In genomic region chr20:44135811-44136204, GRCh38 we compare ENCODE assay signal across 21 cellular contexts. TPM values are rescaled to one million over a fixed set of nuclear protein-coding genes. Genes with fewer than 3 reads are reported as not detected.
A peak's percentile ranks its signal among the peaks of the same experiment; 100 is the strongest.
DNase-seq lines count a peak whose midpoint lies in the region; ATAC-seq, FAIRE-seq and TF ChIP-seq lines count a peak whose summit lies in the region.
"Had no signal": no experiment of that assay in that cellular context is flagged by ENCODE, and none has a peak within 500 bp of the region (broad histone marks: within the 10 kb centered on the region; RNA-seq: fewer than 3 reads in every experiment).

No MANE protein-coding gene starts in this region.

- H3K36me3 ChIP-seq in GM12878 (ENCODE audit: control insufficient read depth in 2 of 2, insufficient read depth in 2 of 2, low read length in 1 of 2) (no peaks in the 10 kb centered on the region), transverse colon (no peaks in the 10 kb centered on the region)
- no peaks in the 10 kb centered on the region for H3K36me3 ChIP-seq in naive thymus-derived CD4-positive, alpha-beta T cell (ENCODE audit: control insufficient read depth in 2 of 3, insufficient read depth in 3 of 3, low read length in 3 of 3)
- H3K36me3 ChIP-seq: colonic mucosa, neutrophil, upper lobe of left lung had no signal

- TF ChIP-seq POLR2A in GM12878 (IDR thresholded peaks at IDR 0.05; ENCODE audit: low read depth, low read length) (no peak), transverse colon (IDR thresholded peaks at IDR 0.05) (no peak)

- POLR2A ChIA-PET in activated naive CD8-positive, alpha-beta T cell treated with anti-CD3 and anti-CD28 coated beads, Interleukin-2, amount 10 ng/mL, durations not matched to agents 7 days and 5 days (lab: Charles Lee), result interaction anchor here (0.6 kb wide), 1 partner anchor 82 kb away, joined by 3 read pairs; no protein-coding TSS in a partner anchor
- POLR2A ChIA-PET in GM12878 (lab: Charles Lee), result no interaction called here
- POLR2A ChIA-PET in naive thymus-derived CD4-positive, alpha-beta T cell (lab: Charles Lee), result no interaction called here

- H3K27ac Mint-ChIP-seq in activated naive CD8-positive, alpha-beta T cell treated with anti-CD3 and anti-CD28 coated beads, Interleukin-2, amount 10 ng/mL, durations not matched to agents 7 days and 5 days, result no peak overlapping the region
- no peak overlapping the region for H3K27ac Mint-ChIP-seq in activated naive CD8-positive, alpha-beta T cell treated with anti-CD3 and anti-CD28 coated beads for 36 hours
- peak overlapping the region in 2 of 9 donors; percentile 9 to 27 for H3K27ac Mint-ChIP-seq in naive thymus-derived CD4-positive, alpha-beta T cell
- H3K27ac Mint-ChIP-seq: activated CD4-positive, alpha-beta T cell treated with anti-CD3 and anti-CD28 coated beads, Interleukin-2, amount 10 ng/mL, durations not matched to agents 7 days and 5 days; CD8-positive, alpha-beta memory T cell had no signal

- no peaks in the 10 kb centered on the region for H3K4me1 Mint-ChIP-seq in activated naive CD8-positive, alpha-beta T cell treated with anti-CD3 and anti-CD28 coated beads, Interleukin-2, amount 10 ng/mL, durations not matched to agents 7 days and 5 days
- no peaks in the 10 kb centered on the region for H3K4me1 Mint-ChIP-seq in activated naive CD8-positive, alpha-beta T cell treated with anti-CD3 and anti-CD28 coated beads for 36 hours
- H3K4me1 Mint-ChIP-seq in naive thymus-derived CD4-positive, alpha-beta T cell, result peaks cover 0 to 2% (median 0%) of the 10 kb centered on the region in 7 donors
- H3K4me1 Mint-ChIP-seq: activated CD4-positive, alpha-beta T cell treated with anti-CD3 and anti-CD28 coated beads, Interleukin-2, amount 10 ng/mL, durations not matched to agents 7 days and 5 days; CD8-positive, alpha-beta memory T cell had no signal

- SMC1A ChIA-PET in GM12878 (lab: Charles Lee; ENCODE audit: uncharacterized antibody, unreplicated experiment), result interaction anchor here (1.3 kb wide), 1 partner anchor 54 kb away, joined by 3 read pairs; no protein-coding TSS in a partner anchor

- no peak for DNase-seq in activated naive CD8-positive, alpha-beta T cell treated with anti-CD3 and anti-CD28 coated beads, Interleukin-2, amount 10 ng/mL, durations not matched to agents 7 days and 5 days
- no peak for DNase-seq in activated naive CD8-positive, alpha-beta T cell treated with anti-CD3 and anti-CD28 coated beads for 36 hours
- no peak for DNase-seq in GM12878 (ENCODE audit: low read depth, low spot score)
- DNase-seq in naive thymus-derived CD4-positive, alpha-beta T cell, result peak in 2 of 9 donors; percentile 25 to 27
- DNase-seq in transverse colon, result no peak
- no peak for DNase-seq in NCI-H2029 treated with DMSO at 0.1 percent for 48 hours (lab: John Stamatoyannopoulos, UW)
- no peak for DNase-seq in mesenteric fat pad (ENCODE audit: low spot score)
- DNase-seq: CD8-positive, alpha-beta memory T cell; colonic mucosa; glutamatergic neuron; mammary epithelial cell; NCI-H1048; NCI-H2081 treated with DMSO at 0.1 percent for 48 hours; stimulated activated CD4-positive, alpha-beta T cell treated with anti-CD3 and anti-CD28 coated beads, Interleukin-4, amount 100 ng/mL, for 4 hours; upper lobe of left lung had no signal

- CTCF ChIA-PET in GM12878 (lab: Yijun Ruan, JAX), result interaction anchor here (0.6 to 1.8 kb wide), 4 partner anchors 19 to 424 kb away, joined by 3 to 9 read pairs (median 4); no protein-coding TSS in a partner anchor
- CTCF ChIA-PET in naive thymus-derived CD4-positive, alpha-beta T cell (lab: Charles Lee), result interaction anchor here (0.8 to 1.0 kb wide), 2 partner anchors 79 to 81 kb away, joined by 3 read pairs; no protein-coding TSS in a partner anchor

- H3K4me1 ChIP-seq in GM12878 (ENCODE audit: control insufficient read depth, insufficient read depth, low read length), result peaks cover 3% of the 10 kb centered on the region; the same call in 1 of the 2 replicates
- H3K4me1 ChIP-seq in naive thymus-derived CD4-positive, alpha-beta T cell (ENCODE audit: control insufficient read depth in 2 of 2, insufficient read depth in 2 of 2, low read length in 2 of 2), result no peaks in the 10 kb centered on the region
- peaks cover 0 to 3% (median 0%) of the 10 kb centered on the region in 4 donors for H3K4me1 ChIP-seq in transverse colon
- H3K4me1 ChIP-seq: colonic mucosa had no signal

- TF ChIP-seq EP300 in GM12878 (IDR thresholded peaks at IDR 0.05; ENCODE audit: borderline replicate concordance in 1 of 2, control insufficient read depth in 1 of 2, low read depth in 2 of 2, low read length in 2 of 2), result no peak
- TF ChIP-seq EP300 in transverse colon (IDR thresholded peaks at IDR 0.05; ENCODE audit: low read depth), result no peak

- no peaks in the 10 kb centered on the region for H4K20me1 ChIP-seq in GM12878 (ENCODE audit: control insufficient read depth, insufficient read depth)

- H3K4me3 ChIP-seq in GM12878 (no peak overlapping the region), transverse colon (no peak overlapping the region)
- no peak overlapping the region for H3K4me3 ChIP-seq in naive thymus-derived CD4-positive, alpha-beta T cell (ENCODE audit: low read length)
- H3K4me3 ChIP-seq: colonic mucosa, upper lobe of left lung had no signal

- no peaks in the 10 kb centered on the region for H3K36me3 Mint-ChIP-seq in activated naive CD8-positive, alpha-beta T cell treated with anti-CD3 and anti-CD28 coated beads, Interleukin-2, amount 10 ng/mL, durations not matched to agents 7 days and 5 days
- no peaks in the 10 kb centered on the region for H3K36me3 Mint-ChIP-seq in activated naive CD8-positive, alpha-beta T cell treated with anti-CD3 and anti-CD28 coated beads for 36 hours
- H3K36me3 Mint-ChIP-seq in naive thymus-derived CD4-positive, alpha-beta T cell, result no peaks in the 10 kb centered on the region
- H3K36me3 Mint-ChIP-seq: CD8-positive, alpha-beta memory T cell had no signal

- H3K27me3 Mint-ChIP-seq in activated naive CD8-positive, alpha-beta T cell treated with anti-CD3 and anti-CD28 coated beads, Interleukin-2, amount 10 ng/mL, durations not matched to agents 7 days and 5 days, result peaks cover 10% of the 10 kb centered on the region
- H3K27me3 Mint-ChIP-seq in activated naive CD8-positive, alpha-beta T cell treated with anti-CD3 and anti-CD28 coated beads for 36 hours, result peaks cover 7% of the 10 kb centered on the region
- peaks cover 5 to 15% (median 6%) of the 10 kb centered on the region in 5 donors for H3K27me3 Mint-ChIP-seq in naive thymus-derived CD4-positive, alpha-beta T cell

- TF ChIP-seq CTCF in GM12878 (IDR thresholded peaks at IDR 0.05 in 2 of 3, conservative IDR thresholded peaks at IDR 0.05 in 1 of 3; ENCODE audit: control insufficient read depth in 2 of 3, extremely low read depth in 1 of 3, insufficient read depth in 1 of 3, low read depth in 3 of 3, low read length in 3 of 3), result no peak
- TF ChIP-seq CTCF in transverse colon (IDR thresholded peaks at IDR 0.05), result no peak

- H3K9ac ChIP-seq in GM12878 (ENCODE audit: control insufficient read depth, insufficient read depth, low read length), result no peak overlapping the region
- H3K9ac ChIP-seq: KMS-11 had no signal

- no peak overlapping the region for H3K4me2 ChIP-seq in GM12878 (ENCODE audit: control insufficient read depth, insufficient read depth)
- H3K4me2 ChIP-seq: KMS-11 had no signal

- no TSS peak for BruUV-seq in GM12878 (replicated peaks; lab: Mats Ljungman, UMichigan)

- 8% methylated on average over 1 of the region's 1 CpG for WGBS in GM12878 (ENCODE audit: insufficient coverage, insufficient replicate concordance, low lambda C conversion rate, missing lambda C conversion rate)
- 56 to 100% methylated on average over 1 of the region's 1 CpG for WGBS in transverse colon (ENCODE audit: low coverage in 1 of 2), 2 donors

- H3K9me3 Mint-ChIP-seq in activated naive CD8-positive, alpha-beta T cell treated with anti-CD3 and anti-CD28 coated beads, Interleukin-2, amount 10 ng/mL, durations not matched to agents 7 days and 5 days, result no peaks in the 10 kb centered on the region
- H3K9me3 Mint-ChIP-seq in activated naive CD8-positive, alpha-beta T cell treated with anti-CD3 and anti-CD28 coated beads for 36 hours, result no peaks in the 10 kb centered on the region
- H3K9me3 Mint-ChIP-seq in naive thymus-derived CD4-positive, alpha-beta T cell, result peaks cover 0 to 11% (median 0%) of the 10 kb centered on the region in 11 donors
- H3K9me3 Mint-ChIP-seq: activated CD4-positive, alpha-beta T cell treated with anti-CD3 and anti-CD28 coated beads, Interleukin-2, amount 10 ng/mL, durations not matched to agents 7 days and 5 days; CD8-positive, alpha-beta memory T cell had no signal

- no peak overlapping the region for H3K27ac ChIP-seq in GM12878 (ENCODE audit: control insufficient read depth, insufficient read depth)
- no peak overlapping the region for H3K27ac ChIP-seq in naive thymus-derived CD4-positive, alpha-beta T cell (ENCODE audit: low read depth, low read length)
- peak overlapping the region; percentile 81 to 89 (median 82) for H3K27ac ChIP-seq in transverse colon
- H3K27ac ChIP-seq: colonic mucosa, HL-60, KMS-11, neutrophil, upper lobe of left lung had no signal

- no peak overlapping the region for H2AFZ ChIP-seq in GM12878 (ENCODE audit: control insufficient read depth, low read depth, low read length)

- no peak overlapping the region for H3K4me3 Mint-ChIP-seq in activated naive CD8-positive, alpha-beta T cell treated with anti-CD3 and anti-CD28 coated beads, Interleukin-2, amount 10 ng/mL, durations not matched to agents 7 days and 5 days
- no peak overlapping the region for H3K4me3 Mint-ChIP-seq in activated naive CD8-positive, alpha-beta T cell treated with anti-CD3 and anti-CD28 coated beads for 36 hours
- H3K4me3 Mint-ChIP-seq in naive thymus-derived CD4-positive, alpha-beta T cell, result no peak overlapping the region
- H3K4me3 Mint-ChIP-seq: activated CD4-positive, alpha-beta T cell treated with anti-CD3 and anti-CD28 coated beads, Interleukin-2, amount 10 ng/mL, durations not matched to agents 7 days and 5 days; CD8-positive, alpha-beta memory T cell had no signal

- H3K27me3 ChIP-seq in GM12878 (replicated peaks in 1 of 2; ENCODE audit: control insufficient read depth in 2 of 2, insufficient read depth in 2 of 2, low read length in 1 of 2) (0 out of 4 replicates have a peak, but pooled peaks cover 1 to 4% of the 10 kb centered on the region in 2 experiments), transverse colon (peaks cover 9% of the 10 kb centered on the region)
- no peaks in the 10 kb centered on the region for H3K27me3 ChIP-seq in naive thymus-derived CD4-positive, alpha-beta T cell (ENCODE audit: control insufficient read depth in 2 of 2, insufficient read depth in 2 of 2, low read length in 2 of 2)
- H3K27me3 ChIP-seq: colonic mucosa, upper lobe of left lung had no signal

- no peaks in the 10 kb centered on the region for H3K79me2 ChIP-seq in GM12878 (ENCODE audit: control insufficient read depth, insufficient read depth, low read length)

- H3K9me3 ChIP-seq in GM12878 (replicated peaks; ENCODE audit: control insufficient read depth, insufficient read depth, low read length) (no peaks in the 10 kb centered on the region), transverse colon (no peaks in the 10 kb centered on the region)
- H3K9me3 ChIP-seq in naive thymus-derived CD4-positive, alpha-beta T cell (ENCODE audit: control insufficient read depth in 2 of 3, low read length in 3 of 3), result no peaks in the 10 kb centered on the region
- H3K9me3 ChIP-seq: colonic mucosa, neutrophil, upper lobe of left lung had no signal

- FAIRE-seq in GM12878 (lab: Jason Lieb, UNC), result no peak

- ATAC-seq in activated naive CD8-positive, alpha-beta T cell treated with anti-CD3 and anti-CD28 coated beads, Interleukin-2, amount 10 ng/mL, durations not matched to agents 7 days and 5 days (ENCODE audit: low read depth), result peak; percentile 46
- peak; percentile 55 for ATAC-seq in GM12878
- ATAC-seq in naive thymus-derived CD4-positive, alpha-beta T cell, result peak; percentile 56
- ATAC-seq in HG03439 (IDR thresholded peaks at IDR 0.05; ENCODE audit: unreplicated experiment), result no peak

- RAD21 ChIA-PET in GM12878 (lab: Charles Lee; ENCODE audit: unreplicated experiment), result no interaction called here

- in situ Hi-C loops in GM12878 (cut with MboI) (no loop called here), transverse colon (cut with MboI; ENCODE audit: low pct_ligation_motif_present in 1 of 4, low pct_unique_long_range_greater_than_20kb in 1 of 4, low sequenced_read_pairs in 3 of 4) (no loop called here)

- no peak for TF ChIP-seq RAD21 in GM12878 (IDR thresholded peaks at IDR 0.05; ENCODE audit: insufficient read depth, low read depth, low read length)

- intact Hi-C loops in GM12878 (cut with micrococcal nuclease; ENCODE audit: unreplicated experiment), result no loop called here
- intact Hi-C loops in naive thymus-derived CD4-positive, alpha-beta T cell (cut with micrococcal nuclease), result no loop called here
- intact Hi-C loops in transverse colon (cut with DNase I; ENCODE audit: low total_unique reads), result loop anchor here (5.0 kb wide), 1 partner anchor 51 kb away; the partner anchor contains the start of gene JPH2

RNA-seq across cellular contexts. Expression of gene JPH2, which starts 51.2 kb away (rescaled TPM):
- total RNA-seq in activated naive CD8-positive, alpha-beta T cell treated with anti-CD3 and anti-CD28 coated beads, Interleukin-2, amount 10 ng/mL, durations not matched to agents 7 days and 5 days, result under 1 TPM; 0.36 to 0.37 TPM
- under 1 TPM; 0.12 to 0.14 TPM for total RNA-seq in activated naive CD8-positive, alpha-beta T cell treated with anti-CD3 and anti-CD28 coated beads for 36 hours
- 0.27 and 0.42 TPM in 2 replicates for total RNA-seq in GM12878 (2013; cell fraction: nucleolus; rRNA removed)
- total RNA-seq in GM12878 (2014; rRNA removed) (not detected in 2 replicates), GM12878 (2014; rRNA removed; fragmentation: Illumina TruSeq; extraction: Trizol) (not detected in 2 replicates), GM12878 (2021) (not detected in 2 replicates), transverse colon (100 to 1,000 TPM in 1 of 4 donors, 10 to 100 TPM in 2, 1 to 10 TPM in 1; 9.8 to 216 (median 18.3) TPM), mesenteric fat pad (5.6 TPM)
- not detected for polyA plus RNA-seq in GM12878 (2011; ENCODE audit: low read depth)
- polyA plus RNA-seq in GM12878 (2011; rRNA removed) (0.07 and 0.16 TPM in 2 replicates), GM12878 (2014; fragmentation: Illumina TruSeq; extraction: Trizol) (not detected in 2 replicates), GM12878 (2014; fragmentation: Nextera tagmentation; extraction: Ambion mirVana) (not detected), GM12878 (2014; rRNA removed) (not detected in 2 replicates), GM12878 (2016; fragmentation: Nextera tagmentation; extraction: Ambion mirVana) (not detected)
- polyA plus RNA-seq in GM12878 (2011; cell fraction: cytosol; rRNA removed), result 0.10 and 0.12 TPM in 2 replicates
- 0.37 and 0.40 TPM in 2 replicates for polyA plus RNA-seq in GM12878 (2011; cell fraction: nucleus; rRNA removed)
- 0.05 and 0.07 TPM in 2 replicates for polyA plus RNA-seq in GM12878 (2012)
- 0.26 and 0.29 TPM in 2 replicates for polyA minus RNA-seq in GM12878 (2011; rRNA and poly(A)+ RNA removed)
- not detected in 2 replicates for polyA minus RNA-seq in GM12878 (2011; cell fraction: cytosol; rRNA and poly(A)+ RNA removed)
- 0.24 and 0.29 TPM in 2 replicates for polyA minus RNA-seq in GM12878 (2011; cell fraction: nucleus; rRNA and poly(A)+ RNA removed)
- under 1 TPM in 2 of 5 experiments, not detected in 3; 0.07 to 0.17 TPM for total RNA-seq in naive thymus-derived CD4-positive, alpha-beta T cell
- not detected for polyA plus RNA-seq in naive thymus-derived CD4-positive, alpha-beta T cell
- total RNA-seq: activated CD4-positive, alpha-beta T cell treated with anti-CD3 and anti-CD28 coated beads, Interleukin-2, amount 10 ng/mL, durations not matched to agents 7 days and 5 days; CD8-positive, alpha-beta memory T cell; OCI-LY7 had no signal
- polyA plus RNA-seq: CD8-positive, alpha-beta memory T cell had no signal

Comparison
In these comparisons a context has a peak if more than half of its experiments do, and no peak if none do; other contexts are left out.
1. H3K27ac ChIP-seq: peak in transverse colon (4 of 4); none in GM12878 (single experiment) and naive thymus-derived CD4-positive, alpha-beta T cell (single experiment).